Comparison of ENCODE assay signal across 1 cellular context in genomic region chr20:31951530-31952453, GRCh38.
TF ChIP-seq lines count a peak whose summit lies in the region.

TSS of gene PDRG1 (minus strand) at chr20:31952046. CDS start at chr20:31951961, 85 bp downstream.

TF ChIP-seq in K562, 482 proteins besides CTCF, POLR2A, EP300 and RAD21 (continued from another document and continues in another):
- TF ChIP-seq MBD1 (CRISPR knock-in tag; IDR thresholded peaks at IDR 0.05) (no peak), ZFX (CRISPR knock-in tag; IDR thresholded peaks at IDR 0.05) (peak; percentile 90), ASH1L (IDR thresholded peaks at IDR 0.05; ENCODE audit: borderline replicate concordance, low read depth, partially characterized antibody) (no peak), CCNT2 (IDR thresholded peaks at IDR 0.05; ENCODE audit: borderline replicate concordance, extremely low read depth, insufficient read length, low read depth, low read length) (peak; percentile 74), ZNF431 (CRISPR knock-in tag; IDR thresholded peaks at IDR 0.05) (0 out of 2 replicates have a peak, but pooled peaks have one; percentile 19), PHF20 (IDR thresholded peaks at IDR 0.05; ENCODE audit: partially characterized antibody) (peak; percentile 55), JUN (IDR thresholded peaks at IDR 0.05; ENCODE audit: borderline replicate concordance, low read depth, low read length) (no peak), JUN (CRISPR knock-in tag; IDR thresholded peaks at IDR 0.05; ENCODE audit: borderline replicate concordance) (0 out of 2 replicates have a peak, but pooled peaks have one; percentile 7), PHB (CRISPR knock-in tag; IDR thresholded peaks at IDR 0.05) (no peak), POLR2AphosphoS5 (IDR thresholded peaks at IDR 0.05; ENCODE audit: control insufficient read depth, insufficient read depth, low read depth, low read length) (peak; percentile 69), KDM4B (IDR thresholded peaks at IDR 0.05; ENCODE audit: borderline replicate concordance in 2 of 2, low read depth in 1 of 2) (0 out of 4 replicates have a peak, but pooled peaks of 1 of the 2 experiments have one; percentile 26), MYNN (IDR thresholded peaks at IDR 0.05) (0 out of 2 replicates have a peak, but pooled peaks have one; percentile 7), MYNN (CRISPR knock-in tag; IDR thresholded peaks at IDR 0.05) (no peak), NEUROD1 (IDR thresholded peaks at IDR 0.05; ENCODE audit: borderline replicate concordance, low read depth, low read length, partially characterized antibody) (no peak), ZNF217 (CRISPR knock-in tag; IDR thresholded peaks at IDR 0.05) (no peak), CHCHD3 (CRISPR knock-in tag; IDR thresholded peaks at IDR 0.05) (no peak), PML (IDR thresholded peaks at IDR 0.05; ENCODE audit: low read length) (0 out of 2 replicates have a peak, but pooled peaks have one; percentile 40), ZNF57 (CRISPR knock-in tag; IDR thresholded peaks at IDR 0.05) (no peak), ZNF184 (CRISPR knock-in tag; IDR thresholded peaks at IDR 0.05) (no peak), GABPB1 (CRISPR knock-in tag; IDR thresholded peaks at IDR 0.05) (peak; percentile 75), XRCC5 (IDR thresholded peaks at IDR 0.05; ENCODE audit: low read depth, low read length) (peak; percentile 61; the same call in 1 of the 2 replicates), SRSF1 (IDR thresholded peaks at IDR 0.05; ENCODE audit: low read depth, low read length) (no peak), SLC30A9 (CRISPR knock-in tag; IDR thresholded peaks at IDR 0.05) (no peak), ATF3 (IDR thresholded peaks at IDR 0.05) (no peak), ATF3 (CRISPR knock-in tag; conservative IDR thresholded peaks at IDR 0.05) (no peak), FOXA1 (IDR thresholded peaks at IDR 0.05; ENCODE audit: borderline replicate concordance) (no peak), THAP12 (CRISPR knock-in tag; IDR thresholded peaks at IDR 0.05) (0 out of 2 replicates have a peak, but pooled peaks have one; percentile 51), POLR2AphosphoS2 (IDR thresholded peaks at IDR 0.05; ENCODE audit: low read length) (no peak), SIX5 (IDR thresholded peaks at IDR 0.05; ENCODE audit: borderline replicate concordance in 1 of 2, insufficient read depth in 1 of 2, low read depth in 1 of 2, low read length in 2 of 2) (no peak), ARHGAP35 (IDR thresholded peaks at IDR 0.05; ENCODE audit: partially characterized antibody) (peak; percentile 75), FOXP1 (CRISPR knock-in tag; IDR thresholded peaks at IDR 0.05) (peak; percentile 29; the same call in 1 of the 2 replicates), ZMIZ1 (IDR thresholded peaks at IDR 0.05; ENCODE audit: low read depth in 2 of 2, low read length in 2 of 2) (no peak), RAD51 (IDR thresholded peaks at IDR 0.05; ENCODE audit: borderline replicate concordance, low read depth) (no peak), E2F4 (CRISPR knock-in tag; IDR thresholded peaks at IDR 0.05; ENCODE audit: low read depth) (no peak), ZBTB33 (CRISPR knock-in tag; IDR thresholded peaks at IDR 0.05) (peak; percentile 56), SUPT5H (IDR thresholded peaks at IDR 0.05) (peak; percentile 80), PBX2 (CRISPR knock-in tag; IDR thresholded peaks at IDR 0.05; ENCODE audit: low read depth) (no peak), PBX2 (tag; conservative IDR thresholded peaks at IDR 0.05; ENCODE audit: low read depth) (no peak), E2F1 (CRISPR knock-in tag; IDR thresholded peaks at IDR 0.05) (0 out of 2 replicates have a peak, but pooled peaks have one; percentile 16), YBX1 (IDR thresholded peaks at IDR 0.05) (no peak), ZBTB43 (CRISPR knock-in tag; IDR thresholded peaks at IDR 0.05) (peak; percentile 54; the same call in 1 of the 2 replicates), MAX (CRISPR knock-in tag; IDR thresholded peaks at IDR 0.05) (peak; percentile 33; the same call in 1 of the 2 replicates), ZNF740 (CRISPR knock-in tag; IDR thresholded peaks at IDR 0.05) (0 out of 2 replicates have a peak, but pooled peaks have one; percentile 34), ZNF740 (tag; IDR thresholded peaks at IDR 0.05) (no peak), MCM5 (IDR thresholded peaks at IDR 0.05; ENCODE audit: low read depth) (no peak)
